In the genomic region with DNA sequence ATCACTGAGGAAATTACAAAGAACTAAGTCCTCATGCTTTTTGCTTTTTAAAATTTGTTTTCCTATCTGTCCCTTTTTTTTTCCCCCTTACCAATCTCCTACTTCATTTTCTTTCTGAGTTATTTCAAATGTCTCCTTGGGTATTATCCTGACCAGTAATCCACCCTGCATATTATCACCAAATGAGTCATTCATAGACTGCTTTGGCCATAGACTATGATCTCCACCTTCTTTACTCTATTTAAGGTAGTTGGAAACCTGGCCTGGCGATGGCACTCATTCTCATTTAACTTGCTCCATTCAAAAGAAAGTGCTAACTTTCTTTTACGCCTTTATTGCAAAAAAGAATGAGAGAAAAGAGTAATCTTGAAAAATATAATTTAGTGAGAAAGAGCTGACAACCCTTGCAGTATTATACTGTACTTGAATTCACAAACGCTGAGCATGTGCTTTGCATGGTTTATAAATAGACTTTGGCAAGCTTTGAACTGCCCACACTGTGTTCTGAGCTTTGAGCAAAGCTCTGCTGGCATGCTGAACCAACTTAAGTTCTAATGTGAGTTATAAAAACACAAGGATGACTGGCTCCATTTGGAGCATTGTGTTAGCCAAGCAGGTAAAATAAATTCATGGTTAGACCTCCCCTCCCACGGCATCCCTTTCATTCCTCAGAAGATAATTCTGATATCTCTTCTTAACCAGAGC, we compare ENCODE assay signal across 1 cellular context.
TF ChIP-seq lines count a peak whose summit lies in the region.

No MANE protein-coding gene starts in this region.

TF ChIP-seq in GM23338, 12 proteins besides CTCF, POLR2A, EP300 and RAD21 (continued from another document):
- TF ChIP-seq, protein P1, sequence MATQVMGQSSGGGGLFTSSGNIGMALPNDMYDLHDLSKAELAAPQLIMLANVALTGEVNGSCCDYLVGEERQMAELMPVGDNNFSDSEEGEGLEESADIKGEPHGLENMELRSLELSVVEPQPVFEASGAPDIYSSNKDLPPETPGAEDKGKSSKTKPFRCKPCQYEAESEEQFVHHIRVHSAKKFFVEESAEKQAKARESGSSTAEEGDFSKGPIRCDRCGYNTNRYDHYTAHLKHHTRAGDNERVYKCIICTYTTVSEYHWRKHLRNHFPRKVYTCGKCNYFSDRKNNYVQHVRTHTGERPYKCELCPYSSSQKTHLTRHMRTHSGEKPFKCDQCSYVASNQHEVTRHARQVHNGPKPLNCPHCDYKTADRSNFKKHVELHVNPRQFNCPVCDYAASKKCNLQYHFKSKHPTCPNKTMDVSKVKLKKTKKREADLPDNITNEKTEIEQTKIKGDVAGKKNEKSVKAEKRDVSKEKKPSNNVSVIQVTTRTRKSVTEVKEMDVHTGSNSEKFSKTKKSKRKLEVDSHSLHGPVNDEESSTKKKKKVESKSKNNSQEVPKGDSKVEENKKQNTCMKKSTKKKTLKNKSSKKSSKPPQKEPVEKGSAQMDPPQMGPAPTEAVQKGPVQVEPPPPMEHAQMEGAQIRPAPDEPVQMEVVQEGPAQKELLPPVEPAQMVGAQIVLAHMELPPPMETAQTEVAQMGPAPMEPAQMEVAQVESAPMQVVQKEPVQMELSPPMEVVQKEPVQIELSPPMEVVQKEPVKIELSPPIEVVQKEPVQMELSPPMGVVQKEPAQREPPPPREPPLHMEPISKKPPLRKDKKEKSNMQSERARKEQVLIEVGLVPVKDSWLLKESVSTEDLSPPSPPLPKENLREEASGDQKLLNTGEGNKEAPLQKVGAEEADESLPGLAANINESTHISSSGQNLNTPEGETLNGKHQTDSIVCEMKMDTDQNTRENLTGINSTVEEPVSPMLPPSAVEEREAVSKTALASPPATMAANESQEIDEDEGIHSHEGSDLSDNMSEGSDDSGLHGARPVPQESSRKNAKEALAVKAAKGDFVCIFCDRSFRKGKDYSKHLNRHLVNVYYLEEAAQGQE (IDR thresholded peaks at IDR 0.05; ENCODE audit: unreplicated experiment) = no peak
- TF ChIP-seq, protein P2, sequence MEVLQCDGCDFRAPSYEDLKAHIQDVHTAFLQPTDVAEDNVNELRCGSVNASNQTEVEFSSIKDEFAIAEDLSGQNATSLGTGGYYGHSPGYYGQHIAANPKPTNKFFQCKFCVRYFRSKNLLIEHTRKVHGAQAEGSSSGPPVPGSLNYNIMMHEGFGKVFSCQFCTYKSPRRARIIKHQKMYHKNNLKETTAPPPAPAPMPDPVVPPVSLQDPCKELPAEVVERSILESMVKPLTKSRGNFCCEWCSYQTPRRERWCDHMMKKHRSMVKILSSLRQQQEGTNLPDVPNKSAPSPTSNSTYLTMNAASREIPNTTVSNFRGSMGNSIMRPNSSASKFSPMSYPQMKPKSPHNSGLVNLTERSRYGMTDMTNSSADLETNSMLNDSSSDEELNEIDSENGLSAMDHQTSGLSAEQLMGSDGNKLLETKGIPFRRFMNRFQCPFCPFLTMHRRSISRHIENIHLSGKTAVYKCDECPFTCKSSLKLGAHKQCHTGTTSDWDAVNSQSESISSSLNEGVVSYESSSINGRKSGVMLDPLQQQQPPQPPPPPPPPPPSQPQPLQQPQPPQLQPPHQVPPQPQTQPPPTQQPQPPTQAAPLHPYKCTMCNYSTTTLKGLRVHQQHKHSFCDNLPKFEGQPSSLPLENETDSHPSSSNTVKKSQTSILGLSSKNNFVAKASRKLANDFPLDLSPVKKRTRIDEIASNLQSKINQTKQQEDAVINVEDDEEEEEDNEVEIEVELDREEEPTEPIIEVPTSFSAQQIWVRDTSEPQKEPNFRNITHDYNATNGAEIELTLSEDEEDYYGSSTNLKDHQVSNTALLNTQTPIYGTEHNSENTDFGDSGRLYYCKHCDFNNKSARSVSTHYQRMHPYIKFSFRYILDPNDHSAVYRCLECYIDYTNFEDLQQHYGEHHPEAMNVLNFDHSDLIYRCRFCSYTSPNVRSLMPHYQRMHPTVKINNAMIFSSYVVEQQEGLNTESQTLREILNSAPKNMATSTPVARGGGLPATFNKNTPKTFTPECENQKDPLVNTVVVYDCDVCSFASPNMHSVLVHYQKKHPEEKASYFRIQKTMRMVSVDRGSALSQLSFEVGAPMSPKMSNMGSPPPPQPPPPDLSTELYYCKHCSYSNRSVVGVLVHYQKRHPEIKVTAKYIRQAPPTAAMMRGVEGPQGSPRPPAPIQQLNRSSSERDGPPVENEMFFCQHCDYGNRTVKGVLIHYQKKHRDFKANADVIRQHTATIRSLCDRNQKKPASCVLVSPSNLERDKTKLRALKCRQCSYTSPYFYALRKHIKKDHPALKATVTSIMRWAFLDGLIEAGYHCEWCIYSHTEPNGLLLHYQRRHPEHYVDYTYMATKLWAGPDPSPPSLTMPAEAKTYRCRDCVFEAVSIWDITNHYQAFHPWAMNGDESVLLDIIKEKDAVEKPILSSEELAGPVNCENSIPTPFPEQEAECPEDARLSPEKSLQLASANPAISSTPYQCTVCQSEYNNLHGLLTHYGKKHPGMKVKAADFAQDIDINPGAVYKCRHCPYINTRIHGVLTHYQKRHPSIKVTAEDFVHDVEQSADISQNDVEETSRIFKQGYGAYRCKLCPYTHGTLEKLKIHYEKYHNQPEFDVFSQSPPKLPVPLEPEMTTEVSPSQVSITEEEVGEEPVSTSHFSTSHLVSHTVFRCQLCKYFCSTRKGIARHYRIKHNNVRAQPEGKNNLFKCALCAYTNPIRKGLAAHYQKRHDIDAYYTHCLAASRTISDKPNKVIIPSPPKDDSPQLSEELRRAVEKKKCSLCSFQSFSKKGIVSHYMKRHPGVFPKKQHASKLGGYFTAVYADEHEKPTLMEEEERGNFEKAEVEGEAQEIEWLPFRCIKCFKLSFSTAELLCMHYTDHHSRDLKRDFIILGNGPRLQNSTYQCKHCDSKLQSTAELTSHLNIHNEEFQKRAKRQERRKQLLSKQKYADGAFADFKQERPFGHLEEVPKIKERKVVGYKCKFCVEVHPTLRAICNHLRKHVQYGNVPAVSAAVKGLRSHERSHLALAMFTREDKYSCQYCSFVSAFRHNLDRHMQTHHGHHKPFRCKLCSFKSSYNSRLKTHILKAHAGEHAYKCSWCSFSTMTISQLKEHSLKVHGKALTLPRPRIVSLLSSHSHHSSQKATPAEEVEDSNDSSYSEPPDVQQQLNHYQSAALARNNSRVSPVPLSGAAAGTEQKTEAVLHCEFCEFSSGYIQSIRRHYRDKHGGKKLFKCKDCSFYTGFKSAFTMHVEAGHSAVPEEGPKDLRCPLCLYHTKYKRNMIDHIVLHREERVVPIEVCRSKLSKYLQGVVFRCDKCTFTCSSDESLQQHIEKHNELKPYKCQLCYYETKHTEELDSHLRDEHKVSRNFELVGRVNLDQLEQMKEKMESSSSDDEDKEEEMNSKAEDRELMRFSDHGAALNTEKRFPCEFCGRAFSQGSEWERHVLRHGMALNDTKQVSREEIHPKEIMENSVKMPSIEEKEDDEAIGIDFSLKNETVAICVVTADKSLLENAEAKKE (CRISPR knock-in tag; IDR thresholded peaks at IDR 0.05) = no peak
